ENCODE assay signal across 11 cellular contexts in genomic region chr3:128844502-128844901, GRCh38.
"Had no signal": no experiment of that assay in that cellular context is flagged by ENCODE, and none has a peak within 500 bp of the region (broad histone marks: within the 10 kb centered on the region; RNA-seq: fewer than 3 reads in every experiment).

No MANE protein-coding gene starts in this region.

- H3K9me3 Mint-ChIP-seq: activated B cell treated with CpG ODN at 0.5 μM for 24 hours; stimulated activated naive CD8-positive, alpha-beta T cell treated with anti-CD3 and anti-CD28 coated beads, Interleukin-15, Interleukin-2, amounts not matched to agents 100 ng/mL and 50 ng/mL, for 24 hours; T-helper 1 cell treated with Interleukin-12 subunit alpha and Interleukin-12 subunit beta and Interleukin-4 antibody, amounts not matched to agents 30 μg/mL and 1 μg/mL, for 36 hours had no signal

- H3K9me3 ChIP-seq: prostate gland, testis, upper lobe of left lung had no signal

- H3K4me3 ChIP-seq: prostate gland, testis, upper lobe of left lung had no signal

- H3K27me3 ChIP-seq: testis, upper lobe of left lung had no signal

- H3K36me3 ChIP-seq: prostate gland, upper lobe of left lung had no signal

- DNase-seq: activated B cell treated with CpG ODN at 0.5 μM for 24 hours; activated CD4-positive, alpha-beta T cell treated with anti-CD3 and anti-CD28 coated beads, Interleukin-2, amount 50 U/mL, for 1 hour; activated CD8-positive, alpha-beta memory T cell treated with anti-CD3 and anti-CD28 coated beads for 24 hours; mammary epithelial cell; small intestine; testis; upper lobe of left lung had no signal

- H3K4me1 ChIP-seq: prostate gland had no signal

- ATAC-seq: esophagus mucosa had no signal

- H3K27ac ChIP-seq: prostate gland, upper lobe of left lung had no signal

- H3K27me3 Mint-ChIP-seq: activated B cell treated with CpG ODN at 0.5 μM for 24 hours; stimulated activated naive CD8-positive, alpha-beta T cell treated with anti-CD3 and anti-CD28 coated beads, Interleukin-15, Interleukin-2, amounts not matched to agents 100 ng/mL and 50 ng/mL, for 24 hours had no signal
